Comparison of ENCODE assay signal across 2 cellular contexts in the genomic region with DNA sequence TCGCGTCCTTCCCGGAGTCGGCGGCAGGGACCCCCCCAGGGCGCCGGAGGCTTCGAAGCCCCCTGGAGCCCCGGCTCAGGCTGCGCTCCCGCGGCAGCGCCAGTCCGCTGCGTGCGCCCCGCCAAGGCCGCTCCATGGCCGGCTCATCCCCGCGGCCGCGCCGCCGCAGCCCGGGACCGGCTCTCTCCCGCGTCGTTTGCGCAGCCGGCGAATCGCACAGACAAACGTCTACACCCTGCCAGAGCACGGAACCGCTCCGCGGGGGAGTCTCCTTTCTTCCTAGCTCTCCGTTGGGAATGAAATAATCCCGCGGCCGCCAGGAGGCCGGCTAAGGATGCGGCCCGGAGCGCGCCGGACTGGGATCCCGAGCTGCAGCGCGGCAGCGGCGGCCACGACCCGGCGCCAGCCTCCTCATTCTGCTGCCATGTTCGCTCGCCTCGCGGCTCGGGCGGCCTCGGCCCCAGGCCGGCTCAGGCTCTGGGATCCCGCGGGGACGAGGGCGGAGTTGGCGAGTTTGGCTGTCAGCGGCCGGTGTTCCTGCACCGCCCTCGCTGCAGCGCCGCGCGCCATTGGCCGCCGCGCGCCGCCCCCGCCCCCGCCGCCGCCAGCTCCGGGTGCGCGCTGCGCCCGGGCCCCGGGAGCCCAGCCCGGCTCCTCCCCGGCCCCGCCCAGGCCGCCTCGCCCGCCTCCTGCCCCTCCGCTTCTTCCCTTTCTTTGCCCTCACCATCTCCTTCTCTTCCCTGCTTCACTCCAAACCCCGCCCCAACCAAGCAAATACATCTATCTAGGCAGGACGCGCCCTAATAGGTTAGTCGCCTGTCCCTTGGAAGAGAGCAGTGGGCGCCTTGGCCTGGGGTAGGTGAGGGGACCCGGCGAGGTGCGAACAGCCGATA.
A peak's percentile ranks its signal among the peaks of the same experiment; 100 is the strongest.
TF ChIP-seq lines count a peak whose summit lies in the region.

A gene with protein sequence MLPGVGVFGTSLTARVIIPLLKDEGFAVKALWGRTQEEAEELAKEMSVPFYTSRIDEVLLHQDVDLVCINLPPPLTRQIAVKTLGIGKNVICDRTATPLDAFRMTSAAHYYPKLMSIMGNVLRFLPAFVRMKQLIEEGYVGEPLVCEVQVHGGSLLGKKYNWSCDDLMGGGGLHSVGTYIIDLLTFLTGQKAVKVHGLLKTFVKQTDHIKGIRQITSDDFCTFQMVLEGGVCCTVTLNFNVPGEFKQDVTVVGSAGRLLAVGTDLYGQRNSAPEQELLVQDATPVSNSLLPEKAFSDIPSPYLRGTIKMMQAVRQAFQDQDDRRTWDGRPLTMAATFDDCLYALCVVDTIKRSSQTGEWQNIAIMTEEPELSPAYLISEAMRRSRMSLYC (minus strand): TSS at position 479 of the 893 bp plus-strand sequence. CDS start 710 bp downstream, outside the sequence.

TF ChIP-seq in HEK293, 187 proteins besides CTCF, POLR2A, EP300 and RAD21 (continued from another document and continues in another):
- no peak for TF ChIP-seq ZNF19 (tag by site-specific recombination; IDR thresholded peaks at IDR 0.05; ENCODE audit: low read depth)
- TF ChIP-seq, protein P1, sequence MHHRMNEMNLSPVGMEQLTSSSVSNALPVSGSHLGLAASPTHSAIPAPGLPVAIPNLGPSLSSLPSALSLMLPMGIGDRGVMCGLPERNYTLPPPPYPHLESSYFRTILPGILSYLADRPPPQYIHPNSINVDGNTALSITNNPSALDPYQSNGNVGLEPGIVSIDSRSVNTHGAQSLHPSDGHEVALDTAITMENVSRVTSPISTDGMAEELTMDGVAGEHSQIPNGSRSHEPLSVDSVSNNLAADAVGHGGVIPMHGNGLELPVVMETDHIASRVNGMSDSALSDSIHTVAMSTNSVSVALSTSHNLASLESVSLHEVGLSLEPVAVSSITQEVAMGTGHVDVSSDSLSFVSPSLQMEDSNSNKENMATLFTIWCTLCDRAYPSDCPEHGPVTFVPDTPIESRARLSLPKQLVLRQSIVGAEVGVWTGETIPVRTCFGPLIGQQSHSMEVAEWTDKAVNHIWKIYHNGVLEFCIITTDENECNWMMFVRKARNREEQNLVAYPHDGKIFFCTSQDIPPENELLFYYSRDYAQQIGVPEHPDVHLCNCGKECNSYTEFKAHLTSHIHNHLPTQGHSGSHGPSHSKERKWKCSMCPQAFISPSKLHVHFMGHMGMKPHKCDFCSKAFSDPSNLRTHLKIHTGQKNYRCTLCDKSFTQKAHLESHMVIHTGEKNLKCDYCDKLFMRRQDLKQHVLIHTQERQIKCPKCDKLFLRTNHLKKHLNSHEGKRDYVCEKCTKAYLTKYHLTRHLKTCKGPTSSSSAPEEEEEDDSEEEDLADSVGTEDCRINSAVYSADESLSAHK (tag by site-specific recombination; IDR thresholded peaks at IDR 0.05) = peak; percentile 33; the same call in 1 of the 2 replicates
- TF ChIP-seq, protein P2, sequence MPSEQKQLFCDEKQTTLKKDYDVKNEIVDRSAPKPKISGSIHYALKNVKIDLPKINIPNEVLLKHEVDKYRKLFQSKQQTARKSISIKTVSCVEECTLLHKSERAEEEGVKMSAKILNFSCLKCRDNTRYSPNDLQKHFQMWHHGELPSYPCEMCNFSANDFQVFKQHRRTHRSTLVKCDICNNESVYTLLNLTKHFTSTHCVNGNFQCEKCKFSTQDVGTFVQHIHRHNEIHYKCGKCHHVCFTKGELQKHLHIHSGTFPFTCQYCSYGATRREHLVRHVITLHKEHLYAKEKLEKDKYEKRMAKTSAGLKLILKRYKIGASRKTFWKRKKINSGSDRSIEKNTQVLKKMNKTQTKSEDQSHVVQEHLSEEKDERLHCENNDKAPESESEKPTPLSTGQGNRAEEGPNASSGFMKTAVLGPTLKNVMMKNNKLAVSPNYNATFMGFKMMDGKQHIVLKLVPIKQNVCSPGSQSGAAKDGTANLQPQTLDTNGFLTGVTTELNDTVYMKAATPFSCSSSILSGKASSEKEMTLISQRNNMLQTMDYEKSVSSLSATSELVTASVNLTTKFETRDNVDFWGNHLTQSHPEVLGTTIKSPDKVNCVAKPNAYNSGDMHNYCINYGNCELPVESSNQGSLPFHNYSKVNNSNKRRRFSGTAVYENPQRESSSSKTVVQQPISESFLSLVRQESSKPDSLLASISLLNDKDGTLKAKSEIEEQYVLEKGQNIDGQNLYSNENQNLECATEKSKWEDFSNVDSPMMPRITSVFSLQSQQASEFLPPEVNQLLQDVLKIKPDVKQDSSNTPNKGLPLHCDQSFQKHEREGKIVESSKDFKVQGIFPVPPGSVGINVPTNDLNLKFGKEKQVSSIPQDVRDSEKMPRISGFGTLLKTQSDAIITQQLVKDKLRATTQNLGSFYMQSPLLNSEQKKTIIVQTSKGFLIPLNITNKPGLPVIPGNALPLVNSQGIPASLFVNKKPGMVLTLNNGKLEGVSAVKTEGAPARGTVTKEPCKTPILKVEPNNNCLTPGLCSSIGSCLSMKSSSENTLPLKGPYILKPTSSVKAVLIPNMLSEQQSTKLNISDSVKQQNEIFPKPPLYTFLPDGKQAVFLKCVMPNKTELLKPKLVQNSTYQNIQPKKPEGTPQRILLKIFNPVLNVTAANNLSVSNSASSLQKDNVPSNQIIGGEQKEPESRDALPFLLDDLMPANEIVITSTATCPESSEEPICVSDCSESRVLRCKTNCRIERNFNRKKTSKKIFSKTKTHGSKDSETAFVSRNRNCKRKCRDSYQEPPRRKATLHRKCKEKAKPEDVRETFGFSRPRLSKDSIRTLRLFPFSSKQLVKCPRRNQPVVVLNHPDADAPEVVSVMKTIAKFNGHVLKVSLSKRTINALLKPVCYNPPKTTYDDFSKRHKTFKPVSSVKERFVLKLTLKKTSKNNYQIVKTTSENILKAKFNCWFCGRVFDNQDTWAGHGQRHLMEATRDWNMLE (tag by site-specific recombination; conservative IDR thresholded peaks at IDR 0.05; ENCODE audit: low read depth) = no peak
- no peak for TF ChIP-seq ZNF350 (tag by site-specific recombination; IDR thresholded peaks at IDR 0.05)
- TF ChIP-seq, protein P3, sequence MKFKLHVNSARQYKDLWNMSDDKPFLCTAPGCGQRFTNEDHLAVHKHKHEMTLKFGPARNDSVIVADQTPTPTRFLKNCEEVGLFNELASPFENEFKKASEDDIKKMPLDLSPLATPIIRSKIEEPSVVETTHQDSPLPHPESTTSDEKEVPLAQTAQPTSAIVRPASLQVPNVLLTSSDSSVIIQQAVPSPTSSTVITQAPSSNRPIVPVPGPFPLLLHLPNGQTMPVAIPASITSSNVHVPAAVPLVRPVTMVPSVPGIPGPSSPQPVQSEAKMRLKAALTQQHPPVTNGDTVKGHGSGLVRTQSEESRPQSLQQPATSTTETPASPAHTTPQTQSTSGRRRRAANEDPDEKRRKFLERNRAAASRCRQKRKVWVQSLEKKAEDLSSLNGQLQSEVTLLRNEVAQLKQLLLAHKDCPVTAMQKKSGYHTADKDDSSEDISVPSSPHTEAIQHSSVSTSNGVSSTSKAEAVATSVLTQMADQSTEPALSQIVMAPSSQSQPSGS (tag by site-specific recombination; IDR thresholded peaks at IDR 0.05; ENCODE audit: low read depth) = no peak
- TF ChIP-seq ZNF677 (tag by site-specific recombination; IDR thresholded peaks at IDR 0.05) = no peak
- TF ChIP-seq MEIS1 (CRISPR knock-in tag; IDR thresholded peaks at IDR 0.05; ENCODE audit: borderline replicate concordance) = no peak
- TF ChIP-seq ZBTB21 (tag by site-specific recombination; IDR thresholded peaks at IDR 0.05) = no peak
- no peak for TF ChIP-seq ZBTB7A (tag by site-specific recombination; IDR thresholded peaks at IDR 0.05; ENCODE audit: low read depth)
- TF ChIP-seq ZNF670 (tag by site-specific recombination; IDR thresholded peaks at IDR 0.05; ENCODE audit: low read depth) = no peak
- TF ChIP-seq ZFP3 (tag by site-specific recombination; IDR thresholded peaks at IDR 0.05; ENCODE audit: low read depth) = no peak
- no peak for TF ChIP-seq ZNF473 (tag by site-specific recombination; IDR thresholded peaks at IDR 0.05)
- no peak for TF ChIP-seq ZNF157 (tag by site-specific recombination; IDR thresholded peaks at IDR 0.05)
- no peak for TF ChIP-seq ZNF707 (tag by site-specific recombination; IDR thresholded peaks at IDR 0.05)
- TF ChIP-seq ZNF621 (tag by site-specific recombination; IDR thresholded peaks at IDR 0.05) = no peak
- TF ChIP-seq ZNF140 (tag by site-specific recombination; IDR thresholded peaks at IDR 0.05) = no peak

TF ChIP-seq in SK-N-SH, 30 proteins besides CTCF, POLR2A, EP300 and RAD21 (continued from another document):
- TF ChIP-seq, protein P4, sequence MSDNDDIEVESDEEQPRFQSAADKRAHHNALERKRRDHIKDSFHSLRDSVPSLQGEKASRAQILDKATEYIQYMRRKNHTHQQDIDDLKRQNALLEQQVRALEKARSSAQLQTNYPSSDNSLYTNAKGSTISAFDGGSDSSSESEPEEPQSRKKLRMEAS (IDR thresholded peaks at IDR 0.05; ENCODE audit: low read depth) = peak; percentile 27; the same call in 1 of the 2 replicates
- TF ChIP-seq MXI1 (IDR thresholded peaks at IDR 0.05; ENCODE audit: low read depth, low read length) (peak; percentile 58), FOXJ3 (CRISPR knock-in tag; IDR thresholded peaks at IDR 0.05) (no peak), GATA2 (CRISPR knock-in tag; IDR thresholded peaks at IDR 0.05) (no peak), JUND (IDR thresholded peaks at IDR 0.05) (no peak), YY1 (IDR thresholded peaks at IDR 0.05; ENCODE audit: low read depth) (0 out of 2 replicates have a peak, but pooled peaks have one; percentile 46), NRF1 (IDR thresholded peaks at IDR 0.05; ENCODE audit: low read depth, low read length) (peak; percentile 17; the same call in 1 of the 2 replicates), POLR2AphosphoS5 (IDR thresholded peaks at IDR 0.05; ENCODE audit: low read depth, low read length) (peak; percentile 56; the same call in 1 of the 2 replicates)
- TF ChIP-seq, protein P5, sequence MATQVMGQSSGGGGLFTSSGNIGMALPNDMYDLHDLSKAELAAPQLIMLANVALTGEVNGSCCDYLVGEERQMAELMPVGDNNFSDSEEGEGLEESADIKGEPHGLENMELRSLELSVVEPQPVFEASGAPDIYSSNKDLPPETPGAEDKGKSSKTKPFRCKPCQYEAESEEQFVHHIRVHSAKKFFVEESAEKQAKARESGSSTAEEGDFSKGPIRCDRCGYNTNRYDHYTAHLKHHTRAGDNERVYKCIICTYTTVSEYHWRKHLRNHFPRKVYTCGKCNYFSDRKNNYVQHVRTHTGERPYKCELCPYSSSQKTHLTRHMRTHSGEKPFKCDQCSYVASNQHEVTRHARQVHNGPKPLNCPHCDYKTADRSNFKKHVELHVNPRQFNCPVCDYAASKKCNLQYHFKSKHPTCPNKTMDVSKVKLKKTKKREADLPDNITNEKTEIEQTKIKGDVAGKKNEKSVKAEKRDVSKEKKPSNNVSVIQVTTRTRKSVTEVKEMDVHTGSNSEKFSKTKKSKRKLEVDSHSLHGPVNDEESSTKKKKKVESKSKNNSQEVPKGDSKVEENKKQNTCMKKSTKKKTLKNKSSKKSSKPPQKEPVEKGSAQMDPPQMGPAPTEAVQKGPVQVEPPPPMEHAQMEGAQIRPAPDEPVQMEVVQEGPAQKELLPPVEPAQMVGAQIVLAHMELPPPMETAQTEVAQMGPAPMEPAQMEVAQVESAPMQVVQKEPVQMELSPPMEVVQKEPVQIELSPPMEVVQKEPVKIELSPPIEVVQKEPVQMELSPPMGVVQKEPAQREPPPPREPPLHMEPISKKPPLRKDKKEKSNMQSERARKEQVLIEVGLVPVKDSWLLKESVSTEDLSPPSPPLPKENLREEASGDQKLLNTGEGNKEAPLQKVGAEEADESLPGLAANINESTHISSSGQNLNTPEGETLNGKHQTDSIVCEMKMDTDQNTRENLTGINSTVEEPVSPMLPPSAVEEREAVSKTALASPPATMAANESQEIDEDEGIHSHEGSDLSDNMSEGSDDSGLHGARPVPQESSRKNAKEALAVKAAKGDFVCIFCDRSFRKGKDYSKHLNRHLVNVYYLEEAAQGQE (IDR thresholded peaks at IDR 0.05; ENCODE audit: low read depth, low read length) = no peak
- TF ChIP-seq, protein P6, sequence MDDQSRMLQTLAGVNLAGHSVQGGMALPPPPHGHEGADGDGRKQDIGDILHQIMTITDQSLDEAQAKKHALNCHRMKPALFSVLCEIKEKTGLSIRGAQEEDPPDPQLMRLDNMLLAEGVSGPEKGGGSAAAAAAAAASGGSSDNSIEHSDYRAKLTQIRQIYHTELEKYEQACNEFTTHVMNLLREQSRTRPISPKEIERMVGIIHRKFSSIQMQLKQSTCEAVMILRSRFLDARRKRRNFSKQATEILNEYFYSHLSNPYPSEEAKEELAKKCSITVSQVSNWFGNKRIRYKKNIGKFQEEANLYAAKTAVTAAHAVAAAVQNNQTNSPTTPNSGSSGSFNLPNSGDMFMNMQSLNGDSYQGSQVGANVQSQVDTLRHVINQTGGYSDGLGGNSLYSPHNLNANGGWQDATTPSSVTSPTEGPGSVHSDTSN (IDR thresholded peaks at IDR 0.05) = 0 out of 2 replicates have a peak, but pooled peaks have one; percentile 5
- TF ChIP-seq, protein P7, sequence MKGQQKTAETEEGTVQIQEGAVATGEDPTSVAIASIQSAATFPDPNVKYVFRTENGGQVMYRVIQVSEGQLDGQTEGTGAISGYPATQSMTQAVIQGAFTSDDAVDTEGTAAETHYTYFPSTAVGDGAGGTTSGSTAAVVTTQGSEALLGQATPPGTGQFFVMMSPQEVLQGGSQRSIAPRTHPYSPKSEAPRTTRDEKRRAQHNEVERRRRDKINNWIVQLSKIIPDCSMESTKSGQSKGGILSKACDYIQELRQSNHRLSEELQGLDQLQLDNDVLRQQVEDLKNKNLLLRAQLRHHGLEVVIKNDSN (IDR thresholded peaks at IDR 0.05; ENCODE audit: borderline replicate concordance, low read depth) = no peak
TF ChIP-seq in SK-N-SH: peak in this region for 7.
